2 cellular contexts compared by ENCODE assay signal in the genomic region with DNA sequence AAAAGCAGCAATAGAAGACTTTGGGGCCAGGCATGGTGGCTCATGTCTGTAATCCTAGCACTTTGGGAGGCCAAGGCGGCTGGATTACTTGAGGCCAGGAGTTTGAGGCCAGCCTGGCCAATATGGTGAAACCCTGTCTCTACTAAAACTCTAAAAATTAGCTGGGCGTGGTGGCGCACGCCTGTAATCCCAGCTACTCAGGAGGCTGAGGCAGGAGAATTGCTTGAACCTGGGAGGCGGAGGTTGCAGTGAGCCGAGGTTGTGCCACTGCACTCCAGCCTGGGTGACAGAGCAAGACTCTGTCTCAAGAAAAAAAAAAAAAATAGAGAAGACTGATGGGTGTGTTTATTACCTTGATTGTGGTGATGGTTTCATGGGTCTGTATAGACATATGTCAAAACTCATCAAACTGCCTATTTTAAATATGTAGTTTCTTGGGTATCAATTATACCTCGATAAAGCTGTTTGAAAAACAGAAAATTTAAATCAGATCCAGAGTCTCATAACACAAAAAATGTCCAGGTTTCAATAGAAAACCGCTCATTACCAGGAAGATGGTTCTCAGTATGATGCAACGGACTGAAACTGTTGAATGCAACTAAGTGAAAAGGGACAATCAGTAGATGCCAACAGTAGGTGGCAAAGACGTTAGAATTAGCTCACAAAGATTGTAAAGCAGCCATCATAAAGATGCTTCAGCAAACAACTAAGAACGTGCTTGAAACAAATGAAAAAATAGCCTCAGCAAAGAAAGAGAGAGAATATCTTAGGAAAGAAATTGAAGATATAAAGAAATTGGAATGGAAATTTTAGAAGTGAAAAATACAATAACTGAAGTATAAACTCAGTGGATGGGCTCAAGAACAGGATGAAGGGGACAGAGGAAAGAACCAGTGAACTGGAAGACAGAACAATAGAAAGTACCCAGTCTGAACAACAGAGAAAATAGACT.
TF ChIP-seq lines count a peak whose summit lies in the region.

No MANE protein-coding gene starts in this region.

TF ChIP-seq in HepG2, 621 proteins besides CTCF, POLR2A, EP300 and RAD21:
- TF ChIP-seq ZNF33B (CRISPR knock-in tag; IDR thresholded peaks at IDR 0.05), result no peak
- TF ChIP-seq ATF4 (CRISPR knock-in tag; IDR thresholded peaks at IDR 0.05), result peak in 1 of 2 experiments; percentile 83; a peak in 2 of 4 replicates
- no peak for TF ChIP-seq HOXA5 (CRISPR knock-in tag; IDR thresholded peaks at IDR 0.05)
- no peak for TF ChIP-seq ZKSCAN5 (CRISPR knock-in tag; IDR thresholded peaks at IDR 0.05)
- peak; percentile 23; the same call in 1 of the 2 replicates for TF ChIP-seq CEBPB (IDR thresholded peaks at IDR 0.05; ENCODE audit: borderline replicate concordance, low read depth, low read length)
- no peak for TF ChIP-seq PRDM10 (CRISPR knock-in tag; IDR thresholded peaks at IDR 0.05; ENCODE audit: low read depth)
- TF ChIP-seq ZFP62 (CRISPR knock-in tag; IDR thresholded peaks at IDR 0.05), result no peak
- TF ChIP-seq ZNF710 (CRISPR knock-in tag; IDR thresholded peaks at IDR 0.05; ENCODE audit: borderline replicate concordance), result no peak
- TF ChIP-seq CHD4 (IDR thresholded peaks at IDR 0.05; ENCODE audit: borderline replicate concordance, low read length), result no peak

TF ChIP-seq in WTC11, 78 proteins besides CTCF, POLR2A, EP300 and RAD21:
- TF ChIP-seq GABPB1 (CRISPR knock-in tag; IDR thresholded peaks at IDR 0.05), result peak; percentile 74; the same call in 1 of the 2 replicates
- no peak for TF ChIP-seq CREB1 (CRISPR knock-in tag; IDR thresholded peaks at IDR 0.05)
TF ChIP-seq in WTC11: peak in this region for 1.
